19 cellular contexts compared by ENCODE assay signal in genomic region chr2:24520175-24520574, GRCh38. TPM values are rescaled to one million over a fixed set of nuclear protein-coding genes. Genes with fewer than 3 reads are reported as not detected.
DNase-seq lines count a peak whose midpoint lies in the region; ATAC-seq, FAIRE-seq and TF ChIP-seq lines count a peak whose summit lies in the region.
"Had no signal": no experiment of that assay in that cellular context is flagged by ENCODE, and none has a peak within 500 bp of the region (broad histone marks: within the 10 kb centered on the region; RNA-seq: fewer than 3 reads in every experiment).

No MANE protein-coding gene starts in this region.

- no peak for DNase-seq in natural killer cell treated with Interleukin-12 subunit alpha and Interleukin-12 subunit beta and Interleukin-15 and Interleukin-18, amount 100 ng/mL, for 72 hours (ENCODE audit: low spot score)
- DNase-seq in natural killer cell (no peak), T-helper 17 cell (no peak), NCI-H1092 (lab: John Stamatoyannopoulos, UW) (no peak)
- DNase-seq in activated CD4-positive, alpha-beta T cell treated with anti-CD3 and anti-CD28 coated beads for 36 hours, result no peak
- DNase-seq: C1 segment of cervical spinal cord; CD8-positive, alpha-beta T cell; DMS 273 treated with DMSO at 0.1 percent for 48 hours; DMS79; EL; GF-D8; HFFc6 had no signal

- peak overlapping the region; percentile 65 for H3K4me3 Mint-ChIP-seq in natural killer cell treated with Interleukin-12 subunit alpha and Interleukin-12 subunit beta and Interleukin-15 and Interleukin-18, amount 100 ng/mL, for 72 hours
- H3K4me3 Mint-ChIP-seq in natural killer cell (no peak overlapping the region), T-helper 17 cell (no peak overlapping the region)
- H3K4me3 Mint-ChIP-seq in activated CD4-positive, alpha-beta T cell treated with anti-CD3 and anti-CD28 coated beads for 36 hours, result no peak overlapping the region
- H3K4me3 Mint-ChIP-seq: CD8-positive, alpha-beta T cell; GM23338; HFFc6 had no signal

- ATAC-seq in natural killer cell treated with Interleukin-12 subunit alpha and Interleukin-12 subunit beta and Interleukin-15 and Interleukin-18, amount 100 ng/mL, for 72 hours, result no peak
- ATAC-seq in natural killer cell, result no peak
- no peak for ATAC-seq in T-helper 17 cell
- no peak for ATAC-seq in activated CD4-positive, alpha-beta T cell treated with anti-CD3 and anti-CD28 coated beads for 36 hours
- ATAC-seq: CD8-positive, alpha-beta T cell; GM23338 had no signal

- peaks cover 11% of the 10 kb centered on the region for H3K36me3 Mint-ChIP-seq in natural killer cell treated with Interleukin-12 subunit alpha and Interleukin-12 subunit beta and Interleukin-15 and Interleukin-18, amount 100 ng/mL, for 72 hours
- H3K36me3 Mint-ChIP-seq in natural killer cell (no peaks in the 10 kb centered on the region), T-helper 17 cell (ENCODE audit: low read depth) (peaks cover 2% of the 10 kb centered on the region)
- peaks cover 8% of the 10 kb centered on the region for H3K36me3 Mint-ChIP-seq in activated CD4-positive, alpha-beta T cell treated with anti-CD3 and anti-CD28 coated beads for 36 hours (ENCODE audit: low read depth)

- no peak for TF ChIP-seq CTCF in natural killer cell (IDR thresholded peaks at IDR 0.05)

- POLR2A ChIA-PET in activated CD4-positive, alpha-beta T cell treated with anti-CD3 and anti-CD28 coated beads for 36 hours (lab: Charles Lee), result no interaction called here

- FAIRE-seq in G401.6 (lab: Jason Lieb, UNC), result peak; percentile 8
- FAIRE-seq: D721Med, GM12891, GM18507, H54 had no signal

- no peaks in the 10 kb centered on the region for H3K9me3 ChIP-seq in T-helper 17 cell (ENCODE audit: control insufficient read depth, low read length, poor library complexity, severe bottlenecking)
- H3K9me3 ChIP-seq: HAP-1 had no signal

- no peaks in the 10 kb centered on the region for H3K27me3 Mint-ChIP-seq in natural killer cell treated with Interleukin-12 subunit alpha and Interleukin-12 subunit beta and Interleukin-15 and Interleukin-18, amount 100 ng/mL, for 72 hours
- no peaks in the 10 kb centered on the region for H3K27me3 Mint-ChIP-seq in natural killer cell (ENCODE audit: low read depth in 2 of 2)
- no peaks in the 10 kb centered on the region for H3K27me3 Mint-ChIP-seq in T-helper 17 cell
- no peaks in the 10 kb centered on the region for H3K27me3 Mint-ChIP-seq in activated CD4-positive, alpha-beta T cell treated with anti-CD3 and anti-CD28 coated beads for 36 hours

- peaks cover 59 to 65% of the 10 kb centered on the region in 2 donors for H3K4me1 Mint-ChIP-seq in natural killer cell treated with Interleukin-12 subunit alpha and Interleukin-12 subunit beta and Interleukin-15 and Interleukin-18, amount 100 ng/mL, for 72 hours (ENCODE audit: low read depth in 2 of 2)
- H3K4me1 Mint-ChIP-seq in natural killer cell (peaks cover 70 to 71% of the 10 kb centered on the region in 2 donors), T-helper 17 cell (peaks cover 43% of the 10 kb centered on the region)
- peaks cover 51% of the 10 kb centered on the region for H3K4me1 Mint-ChIP-seq in activated CD4-positive, alpha-beta T cell treated with anti-CD3 and anti-CD28 coated beads for 36 hours

- CTCF ChIA-PET in activated CD4-positive, alpha-beta T cell treated with anti-CD3 and anti-CD28 coated beads for 36 hours (lab: Charles Lee), result interaction anchor here (0.7 to 1.6 kb wide), 4 partner anchors 10 to 73 kb away, joined by 3 to 7 read pairs (median 4); no protein-coding TSS in a partner anchor

- H3K9me3 Mint-ChIP-seq in natural killer cell treated with Interleukin-12 subunit alpha and Interleukin-12 subunit beta and Interleukin-15 and Interleukin-18, amount 100 ng/mL, for 72 hours, result peaks cover 4% of the 10 kb centered on the region
- no peaks in the 10 kb centered on the region for H3K9me3 Mint-ChIP-seq in natural killer cell
- H3K9me3 Mint-ChIP-seq in activated CD4-positive, alpha-beta T cell treated with anti-CD3 and anti-CD28 coated beads for 36 hours (ENCODE audit: low read depth), result peaks cover 10% of the 10 kb centered on the region
- H3K9me3 Mint-ChIP-seq: GM23338, HFFc6 had no signal

- intact Hi-C loops in natural killer cell (cut with micrococcal nuclease), result no loop called here
- intact Hi-C loops in activated CD4-positive, alpha-beta T cell treated with anti-CD3 and anti-CD28 coated beads for 36 hours (cut with DNase I, micrococcal nuclease), result loop anchor here in 1 of 2 experiments (1.0 kb wide), 1 partner anchor 11 kb away; no protein-coding TSS in a partner anchor

- H3K27ac Mint-ChIP-seq in natural killer cell treated with Interleukin-12 subunit alpha and Interleukin-12 subunit beta and Interleukin-15 and Interleukin-18, amount 100 ng/mL, for 72 hours, result peak overlapping the region; percentile 80 to 91
- peak overlapping the region in 1 of 2 donors; percentile 80 for H3K27ac Mint-ChIP-seq in natural killer cell
- peak overlapping the region; percentile 53 for H3K27ac Mint-ChIP-seq in T-helper 17 cell
- no peak overlapping the region for H3K27ac Mint-ChIP-seq in activated CD4-positive, alpha-beta T cell treated with anti-CD3 and anti-CD28 coated beads for 36 hours
- H3K27ac Mint-ChIP-seq: CD8-positive, alpha-beta T cell; GM23338; HFFc6 had no signal

RNA-seq across cellular contexts. Expression of gene NCOA1, which starts 29.1 kb away (rescaled TPM):
- total RNA-seq in natural killer cell treated with Interleukin-12 subunit alpha and Interleukin-12 subunit beta and Interleukin-15 and Interleukin-18, amount 100 ng/mL, for 72 hours, result 100 to 1,000 TPM in 1 of 2 donors, 10 to 100 TPM in 1; 84.1 to 139 TPM
- total RNA-seq in natural killer cell (100 to 1,000 TPM; 122 to 149 (median 124) TPM), T-helper 17 cell (10 to 100 TPM; 44.2 to 47.1 TPM)
- total RNA-seq in activated CD4-positive, alpha-beta T cell treated with anti-CD3 and anti-CD28 coated beads for 36 hours, result 10 to 100 TPM; 20.6 to 29.3 TPM
